In the genomic region with DNA sequence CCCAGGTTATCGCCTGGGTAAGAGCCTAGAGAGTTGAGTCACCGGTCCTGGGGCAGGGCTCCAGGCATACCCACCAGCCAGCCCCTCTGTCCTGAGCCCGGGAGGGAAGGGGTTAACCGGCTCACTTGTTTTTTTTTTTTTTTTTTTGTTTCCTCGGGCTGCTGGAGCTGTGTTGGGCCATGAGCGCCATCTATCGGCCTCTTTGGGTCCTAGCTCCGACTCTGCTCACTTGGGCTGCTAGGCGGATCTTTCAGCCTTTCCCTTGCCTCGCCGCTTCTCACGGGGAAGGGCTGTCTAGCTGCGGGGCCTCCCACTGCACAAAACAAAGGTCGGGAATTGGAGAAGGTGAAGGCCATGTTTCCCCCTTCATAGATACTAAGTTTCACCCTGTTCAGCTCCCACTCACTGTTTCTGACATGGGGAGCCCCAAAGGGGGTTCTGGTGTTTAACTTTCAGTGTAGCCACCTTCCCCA, we compare ENCODE assay signal across 9 cellular contexts. TPM values are rescaled to one million over a fixed set of nuclear protein-coding genes. Genes with fewer than 3 reads are reported as not detected.
A peak's percentile ranks its signal among the peaks of the same experiment; 100 is the strongest.
DNase-seq lines count a peak whose midpoint lies in the region; ATAC-seq and TF ChIP-seq lines count a peak whose summit lies in the region.
"Had no signal": no experiment of that assay in that cellular context is flagged by ENCODE, and none has a peak within 500 bp of the region (broad histone marks: within the 10 kb centered on the region; RNA-seq: fewer than 3 reads in every experiment).

No MANE protein-coding gene starts in this region.

- intact Hi-C loops in Calu3 (cut with micrococcal nuclease; ENCODE audit: unreplicated experiment) (loop anchor here (1.0 kb wide), 1 partner anchor 159 kb away; no protein-coding TSS in a partner anchor), breast epithelium (cut with DNase I; ENCODE audit: low total_unique reads) (no loop called here)

- H3K36me3 Mint-ChIP-seq in Calu3 (ENCODE audit: insufficient read depth, unreplicated experiment) (peaks cover 23% of the 10 kb centered on the region), HFFc6 (ENCODE audit: low read depth) (peaks cover 12% of the 10 kb centered on the region; the same call in 1 of the 2 replicates)
- H3K36me3 Mint-ChIP-seq: activated naive CD4-positive, alpha-beta T cell treated with anti-CD3 and anti-CD28 coated beads, Interleukin-2, amount 50 U/mL, for 24 hours had no signal

- no peak overlapping the region for H3K27ac Mint-ChIP-seq in Calu3 (ENCODE audit: unreplicated experiment)
- no peak overlapping the region for H3K27ac Mint-ChIP-seq in HFFc6
- H3K27ac Mint-ChIP-seq: activated naive CD4-positive, alpha-beta T cell treated with anti-CD3 and anti-CD28 coated beads, Interleukin-2, amount 50 U/mL, for 24 hours had no signal

- H3K9me3 Mint-ChIP-seq in Calu3 (ENCODE audit: low read depth, unreplicated experiment) (no peaks in the 10 kb centered on the region), HFFc6 (no peaks in the 10 kb centered on the region)
- H3K9me3 Mint-ChIP-seq: activated naive CD4-positive, alpha-beta T cell treated with anti-CD3 and anti-CD28 coated beads, Interleukin-2, amount 50 U/mL, for 24 hours had no signal

- CTCF ChIA-PET in Calu3 (lab: Charles Lee): interaction anchor here (0.6 to 4.0 kb wide), 19 partner anchors 10 to 356 kb away, joined by 3 to 59 read pairs (median 4); a partner anchor contains a TSS

- H3K9me3 ChIP-seq in breast epithelium: no peaks in the 10 kb centered on the region

- no peaks in the 10 kb centered on the region for H3K27me3 ChIP-seq in breast epithelium

- TF ChIP-seq POLR2A in breast epithelium (IDR thresholded peaks at IDR 0.05): no peak

- peaks cover 66% of the 10 kb centered on the region for H3K27me3 Mint-ChIP-seq in Calu3 (ENCODE audit: unreplicated experiment)
- peaks cover 16% of the 10 kb centered on the region; the same call in 1 of the 2 replicates for H3K27me3 Mint-ChIP-seq in HFFc6 (ENCODE audit: insufficient read depth)

- ATAC-seq in GM21423 (IDR thresholded peaks at IDR 0.05; ENCODE audit: unreplicated experiment): no peak

- DNase-seq in Calu3 (peak; percentile 85), HFFc6 (peak; percentile 55), NCI-H2196 treated with DMSO at 0.1 percent for 48 hours (lab: John Stamatoyannopoulos, UW; ENCODE audit: unreplicated experiment) (peak; percentile 58), breast epithelium (ENCODE audit: low spot score in 2 of 2) (peak; percentile 76 to 81), islet precursor cell (peak; percentile 95)
- DNase-seq in stimulated activated CD4-positive, alpha-beta T cell treated with anti-CD3 and anti-CD28 coated beads, Interleukin-15, amount 100 ng/mL, for 1 hour (ENCODE audit: low read depth in 1 of 2, low spot score in 1 of 2): peak; percentile 56 to 57

- no TSS peak for BruUV-seq in Calu3 (replicated peaks; lab: Mats Ljungman, UMichigan)

- H3K4me3 ChIP-seq in WI38 (ENCODE audit: low read depth, low read length) (no peak overlapping the region), breast epithelium (no peak overlapping the region)

- H3K4me1 Mint-ChIP-seq in Calu3 (ENCODE audit: low read depth, unreplicated experiment) (peaks cover 24% of the 10 kb centered on the region), HFFc6 (ENCODE audit: low read depth) (peaks cover 33% of the 10 kb centered on the region)

- H3K36me3 ChIP-seq in breast epithelium: no peaks in the 10 kb centered on the region

- no peaks in the 10 kb centered on the region for H3K4me1 ChIP-seq in breast epithelium

- H3K27ac ChIP-seq in breast epithelium: no peak overlapping the region

- no peak overlapping the region for H3K4me3 Mint-ChIP-seq in Calu3 (ENCODE audit: low read depth, unreplicated experiment)
- no peak overlapping the region for H3K4me3 Mint-ChIP-seq in HFFc6
- H3K4me3 Mint-ChIP-seq: activated naive CD4-positive, alpha-beta T cell treated with anti-CD3 and anti-CD28 coated beads, Interleukin-2, amount 50 U/mL, for 24 hours had no signal

- peak; percentile 76 for TF ChIP-seq CTCF in Calu3 (IDR thresholded peaks at IDR 0.05; ENCODE audit: unreplicated experiment)
- peak; percentile 90 for TF ChIP-seq CTCF in HFFc6 (IDR thresholded peaks at IDR 0.05)
- peak; percentile 77 for TF ChIP-seq CTCF in WI38 (IDR thresholded peaks at IDR 0.05; ENCODE audit: low read depth, low read length)
- peak; percentile 37 to 87 (median 74) for TF ChIP-seq CTCF in breast epithelium (IDR thresholded peaks at IDR 0.05)

RNA-seq across cellular contexts. Expression of a gene that starts 2.8 kb away (rescaled TPM):
- 66.2 and 69.4 TPM in 2 replicates for total RNA-seq in Calu3 (2022)
- total RNA-seq in HFFc6 (2021; fragmentation: NEBNext Ultra II Directional; extraction: Animal tissue kit (Norgen Biotek cat#: 25700)): 10 to 100 TPM; 21.4 to 28.4 (median 26.1) TPM
- total RNA-seq in breast epithelium: 10 to 100 TPM; 29.6 to 55.4 (median 46.4) TPM
